Comparison of ENCODE assay signal across 10 cellular contexts in genomic region chr3:160368804-160369203, GRCh38.
DNase-seq lines count a peak whose midpoint lies in the region; ATAC-seq, FAIRE-seq and TF ChIP-seq lines count a peak whose summit lies in the region.
"Had no signal": no experiment of that assay in that cellular context is flagged by ENCODE, and none has a peak within 500 bp of the region (broad histone marks: within the 10 kb centered on the region; RNA-seq: fewer than 3 reads in every experiment).

No MANE protein-coding gene starts in this region.

- no peak for TF ChIP-seq POLR2A in erythroblast (IDR thresholded peaks at IDR 0.05; ENCODE audit: low read length)

- no peaks in the 10 kb centered on the region for H3K9me3 Mint-ChIP-seq in memory B cell

- peaks cover 20% of the 10 kb centered on the region for H3K36me3 Mint-ChIP-seq in memory B cell

- FAIRE-seq in RCC 7860 (lab: Jason Lieb, UNC) = no peak

- ATAC-seq in GM18868 (IDR thresholded peaks at IDR 0.05; ENCODE audit: unreplicated experiment) = peak; percentile 91
- peak; percentile 67 for ATAC-seq in HG02885 (IDR thresholded peaks at IDR 0.05; ENCODE audit: poor library complexity, unreplicated experiment)
- peak; percentile 84 for ATAC-seq in memory B cell (ENCODE audit: low read depth)
- no peak for ATAC-seq in HG02678 (IDR thresholded peaks at IDR 0.05; ENCODE audit: unreplicated experiment)
- ATAC-seq: esophagus mucosa had no signal

- DNase-seq in MV-4-11 (lab: John Stamatoyannopoulos, UW) = peak; percentile 94
- peak in 1 of 2 donors; percentile 2 for DNase-seq in memory B cell (ENCODE audit: low spot score in 2 of 2)
- no peak for DNase-seq in erythroblast (lab: John Stamatoyannopoulos, UW)
- DNase-seq in RCC 7860 (ENCODE audit: low spot score) = no peak
- DNase-seq: NCI-H524 treated with DMSO at 0.1 percent for 48 hours, small intestine had no signal

- H3K27ac Mint-ChIP-seq in memory B cell = no peak overlapping the region

- H3K4me3 Mint-ChIP-seq in memory B cell = no peak overlapping the region

- H3K27me3 Mint-ChIP-seq in memory B cell = no peaks in the 10 kb centered on the region

- peaks cover 7% of the 10 kb centered on the region for H3K4me1 Mint-ChIP-seq in memory B cell
